In genomic region chr10:66265398-66265797, GRCh38 we compare ENCODE assay signal across 7 cellular contexts.
"Had no signal": no experiment of that assay in that cellular context is flagged by ENCODE, and none has a peak within 500 bp of the region (broad histone marks: within the 10 kb centered on the region; RNA-seq: fewer than 3 reads in every experiment).

No MANE protein-coding gene starts in this region.

- H3K9ac ChIP-seq: GM23248 had no signal

- H3K4me3 ChIP-seq: GM23248 had no signal

- H3K27me3 Mint-ChIP-seq: IgD-negative memory B cell had no signal

- H2AFZ ChIP-seq: GM23248 had no signal

- ATAC-seq: HepG2 had no signal

- H3K9me3 Mint-ChIP-seq: H9 had no signal

- DNase-seq: GM23248, H9, HCEC 1CT, KBM-7 had no signal

- H3K4me3 Mint-ChIP-seq: H9, IgD-negative memory B cell had no signal

- H3K36me3 Mint-ChIP-seq: IgD-negative memory B cell had no signal

- H3K4me1 Mint-ChIP-seq: IgD-negative memory B cell had no signal

- H3K27ac Mint-ChIP-seq: IgD-negative memory B cell had no signal

- H3K27ac ChIP-seq: GM23248, HL-60 had no signal
